2 cellular contexts compared by ENCODE assay signal in genomic region chr10:16509996-16510395, GRCh38.
TF ChIP-seq lines count a peak whose summit lies in the region.

No MANE protein-coding gene starts in this region.

TF ChIP-seq in SK-N-SH treated with all-trans-retinoic acid at 6 μM for 48 hours, 23 proteins besides CTCF, POLR2A, EP300 and RAD21 (continued from another document):
- no peak for TF ChIP-seq PATZ1 (CRISPR knock-in tag; IDR thresholded peaks at IDR 0.05; ENCODE audit: borderline replicate concordance)

TF ChIP-seq in SK-N-SH, 30 proteins besides CTCF, POLR2A, EP300 and RAD21 (continued from another document):
- TF ChIP-seq REST (IDR thresholded peaks at IDR 0.05; ENCODE audit: low read depth, low read length), result no peak
- no peak for TF ChIP-seq FOXJ3 (CRISPR knock-in tag; IDR thresholded peaks at IDR 0.05)
